8 cellular contexts compared by ENCODE assay signal in the genomic region with DNA sequence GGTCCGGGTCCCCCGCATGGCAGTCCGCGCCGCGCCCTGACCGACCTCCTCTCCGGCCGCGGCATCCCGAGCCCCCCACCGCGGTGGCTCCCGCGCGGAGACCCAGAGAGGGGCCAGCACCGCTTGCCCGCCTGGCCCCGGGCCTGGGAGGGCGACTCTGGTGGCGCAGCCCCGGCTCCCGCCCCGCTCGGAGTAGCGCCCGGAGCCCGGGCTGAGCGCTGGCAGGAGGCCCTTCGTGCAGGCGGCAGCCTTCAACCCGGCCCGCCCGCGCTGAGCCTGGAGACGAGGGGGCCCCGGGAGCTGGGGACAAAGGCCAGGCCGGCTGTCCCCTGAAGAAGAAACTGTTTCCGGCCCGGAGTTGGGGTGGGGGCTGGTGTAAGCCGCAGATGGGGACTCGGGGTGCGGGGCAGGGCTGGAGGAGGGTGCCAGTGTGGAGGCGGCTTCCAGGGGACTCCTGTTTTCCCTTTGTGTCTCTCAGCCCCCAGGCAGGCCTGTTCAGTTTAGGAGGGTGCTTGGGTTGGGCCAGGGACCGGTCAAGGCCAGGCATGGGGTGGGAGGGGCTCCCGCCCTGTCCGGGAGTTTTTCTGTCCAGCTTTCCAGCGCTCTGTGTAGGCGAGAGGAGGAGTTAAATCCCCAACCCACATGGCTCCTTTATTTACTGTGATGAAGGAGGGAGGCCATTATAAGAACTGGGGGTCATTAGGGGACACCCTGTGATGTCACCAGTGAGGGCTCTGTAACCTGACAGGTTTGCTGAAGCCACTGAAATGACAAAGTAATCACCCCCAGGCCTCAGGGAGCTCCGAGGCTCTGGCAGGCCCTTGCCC. TPM values are rescaled to one million over a fixed set of nuclear protein-coding genes. Genes with fewer than 3 reads are reported as not detected.
A peak's percentile ranks its signal among the peaks of the same experiment; 100 is the strongest.
DNase-seq lines count a peak whose midpoint lies in the region; ATAC-seq and TF ChIP-seq lines count a peak whose summit lies in the region.

No MANE protein-coding gene starts in this region.

- peaks cover 8% of the 10 kb centered on the region in 2 donors for H3K4me1 ChIP-seq in thyroid gland

- no peak overlapping the region for H3K27ac ChIP-seq in brain microvascular endothelial cell
- no peak overlapping the region for H3K27ac ChIP-seq in thyroid gland

- H3K9me3 ChIP-seq in thyroid gland, result no peaks in the 10 kb centered on the region

- in situ Hi-C loops in brain microvascular endothelial cell (cut with HindIII; ENCODE audit: low pct_ligation_motif_present, low sequenced_read_pairs), result no loop called here

- intact Hi-C loops in Right ventricle myocardium inferior (cut with DNase I) (no loop called here), cardiac septum (cut with DNase I) (no loop called here), thyroid gland (cut with DNase I) (no loop called here)

- peak; percentile 78 for ATAC-seq in Right ventricle myocardium inferior

- peak overlapping the region; percentile 58 for H3K4me3 ChIP-seq in brain microvascular endothelial cell (ENCODE audit: low read depth, low read length)
- H3K4me3 ChIP-seq in thyroid gland (replicated peaks in 1 of 3), result peak overlapping the region; percentile 19 to 45 (median 44)

- TF ChIP-seq CTCF in brain microvascular endothelial cell (IDR thresholded peaks at IDR 0.05; ENCODE audit: low read depth, low read length, missing control alignments) (no peak), thyroid gland (IDR thresholded peaks at IDR 0.05) (no peak)

- WGBS in thyroid gland, 2 donors, result 5 to 8% methylated on average over 3 to 11 of the region's 50 CpGs

- TF ChIP-seq POLR2A in thyroid gland (IDR thresholded peaks at IDR 0.05), result peak in 1 of 2 donors; percentile 4

- DNase-seq in Right ventricle myocardium inferior (ENCODE audit: missing footprints) (peak; percentile 71), cardiac septum (ENCODE audit: low spot score) (no peak), brain microvascular endothelial cell (no peak), kidney tubule cell (ENCODE audit: low spot score) (peak; percentile 35), thyroid gland (peak; percentile 36 to 44), NOMO-1 treated with dmso at 0.1 percent for 144 hours (lab: John Stamatoyannopoulos, UW; ENCODE audit: unreplicated experiment) (no peak), MV-4-11 (lab: John Stamatoyannopoulos, UW) (no peak)
- DNase-seq in activated CD4-positive, alpha-beta T cell treated with anti-CD3 and anti-CD28 coated beads, Interleukin-2, amount 50 U/mL, for 1 hour, result no peak

- H3K27me3 ChIP-seq in brain microvascular endothelial cell (replicated peaks) (no peaks in the 10 kb centered on the region), thyroid gland (no peaks in the 10 kb centered on the region)

- H3K36me3 ChIP-seq in brain microvascular endothelial cell (replicated peaks) (no peaks in the 10 kb centered on the region), thyroid gland (no peaks in the 10 kb centered on the region)

RNA-seq across cellular contexts. Expression of a gene that starts 1.0 kb away (rescaled TPM):
- 17.8 TPM for total RNA-seq in Right ventricle myocardium inferior
- 22.4 TPM for total RNA-seq in cardiac septum
- 10 to 100 TPM; 33.3 to 49.9 (median 39.0) TPM for total RNA-seq in thyroid gland

RNA-seq across cellular contexts. Expression of a gene that starts 30.6 kb away (rescaled TPM):
- total RNA-seq in Right ventricle myocardium inferior, result 0.32 TPM
- total RNA-seq in cardiac septum, result not detected
- total RNA-seq in thyroid gland, result 1 to 10 TPM in 1 of 4 donors, under 1 TPM in 3; 0.29 to 2.7 (median 0.78) TPM

Comparison
In these comparisons a context has a peak if more than half of its experiments do, and no peak if none do; other contexts are left out.
1. DNase-seq: peak in Right ventricle myocardium inferior (single experiment), kidney tubule cell (single experiment) and thyroid gland (2 of 2); none in cardiac septum (single experiment), brain microvascular endothelial cell (single experiment), NOMO-1 treated with dmso at 0.1 percent for 144 hours (single experiment), MV-4-11 (single experiment) and activated CD4-positive, alpha-beta T cell treated with anti-CD3 and anti-CD28 coated beads, Interleukin-2, amount 50 U/mL, for 1 hour (single experiment).